13 cellular contexts compared by ENCODE assay signal in the genomic region with DNA sequence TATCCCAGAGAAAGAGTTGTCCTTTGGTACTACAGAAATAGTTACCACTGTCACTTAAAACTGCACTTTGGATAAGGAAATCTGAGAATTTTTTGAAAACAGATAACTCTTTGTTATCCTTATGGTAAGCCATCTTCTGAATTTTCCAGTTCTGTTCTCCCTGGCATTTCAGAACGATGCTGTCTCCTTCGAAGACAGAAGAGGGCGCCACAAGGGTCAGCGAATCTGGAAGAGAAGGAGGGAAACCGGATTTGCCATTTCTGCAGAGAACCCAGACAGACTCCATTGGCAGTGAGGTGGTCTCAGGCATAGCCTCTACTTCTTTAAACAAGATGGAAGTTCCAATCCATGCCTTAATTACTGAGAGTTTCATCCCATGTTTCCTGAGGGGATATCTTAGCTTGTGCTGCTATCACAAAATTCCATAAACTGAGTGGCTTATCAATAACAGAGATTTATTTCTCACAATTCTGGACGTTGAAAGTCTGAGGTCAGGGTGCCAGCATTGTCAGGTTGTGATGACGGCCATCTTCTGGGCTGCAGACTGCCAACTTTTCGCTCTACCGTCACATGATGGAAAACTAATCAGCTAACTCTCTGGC. TPM values are rescaled to one million over a fixed set of nuclear protein-coding genes. Genes with fewer than 3 reads are reported as not detected.
DNase-seq lines count a peak whose midpoint lies in the region; ATAC-seq and TF ChIP-seq lines count a peak whose summit lies in the region.
"Had no signal": no experiment of that assay in that cellular context is flagged by ENCODE, and none has a peak within 500 bp of the region (broad histone marks: within the 10 kb centered on the region; RNA-seq: fewer than 3 reads in every experiment).

No MANE protein-coding gene starts in this region.

- H3K27ac Mint-ChIP-seq in CD8-positive, alpha-beta memory T cell, result no peak overlapping the region

- peak overlapping the region in 1 of 7 donors; percentile 19 for H3K4me3 Mint-ChIP-seq in CD8-positive, alpha-beta memory T cell

- DNase-seq in BE2C, result no peak
- DNase-seq in GM20000 (ENCODE audit: low spot score), result no peak
- peak; percentile 41 for DNase-seq in iPS DF 4.7 (ENCODE audit: extremely low read depth, low spot score)
- DNase-seq in hepatic stellate cell (ENCODE audit: low spot score), result no peak
- no peak for DNase-seq in T1000 (lab: John Stamatoyannopoulos, UW)
- DNase-seq in medulla oblongata (ENCODE audit: extremely low spot score), result no peak
- no peak for DNase-seq in CD8-positive, alpha-beta memory T cell
- DNase-seq: COR-L47, left colon had no signal

- no peaks in the 10 kb centered on the region for H3K36me3 ChIP-seq in BE2C
- no peaks in the 10 kb centered on the region for H3K36me3 ChIP-seq in CD8-positive, alpha-beta memory T cell (ENCODE audit: insufficient read depth, low read length)
- H3K36me3 ChIP-seq: prostate gland, SJSA1 had no signal

- ATAC-seq in SK-N-SH treated with all-trans-retinoic acid at 6 μM for 48 hours, result peak; percentile 54; the same call in 1 of the 3 replicates
- ATAC-seq: esophagus mucosa, left colon had no signal

- H3K36me3 Mint-ChIP-seq in CD8-positive, alpha-beta memory T cell, result no peaks in the 10 kb centered on the region

- H3K9me3 ChIP-seq in BE2C, result no peaks in the 10 kb centered on the region
- no peaks in the 10 kb centered on the region for H3K9me3 ChIP-seq in CD8-positive, alpha-beta memory T cell (ENCODE audit: low read length)
- H3K9me3 ChIP-seq: prostate gland, SJSA1 had no signal

- peaks cover 0 to 2% (median 0%) of the 10 kb centered on the region in 5 donors for H3K9me3 Mint-ChIP-seq in CD8-positive, alpha-beta memory T cell

- H3K4me3 ChIP-seq in BE2C (ENCODE audit: low read depth, low read length), result no peak overlapping the region
- no peak overlapping the region for H3K4me3 ChIP-seq in CD8-positive, alpha-beta memory T cell (ENCODE audit: low read length)
- H3K4me3 ChIP-seq: prostate gland, SJSA1 had no signal

- CTCF ChIA-PET in CD8-positive, alpha-beta memory T cell (lab: Charles Lee), result interaction anchor here (1.0 kb wide), 1 partner anchor 190 kb away, joined by 6 read pairs; no protein-coding TSS in a partner anchor

- H3K27me3 Mint-ChIP-seq in CD8-positive, alpha-beta memory T cell, result peaks cover 0 to 2% of the 10 kb centered on the region in 2 donors

- TF ChIP-seq CTCF in BE2C (IDR thresholded peaks at IDR 0.05; ENCODE audit: low read depth, low read length), result peak; percentile 9; the same call in 1 of the 2 replicates
- peak; percentile 23 for TF ChIP-seq CTCF in GM20000 (IDR thresholded peaks at IDR 0.05; ENCODE audit: extremely low read depth, missing control alignments)

- H3K27ac ChIP-seq in CD8-positive, alpha-beta memory T cell (ENCODE audit: low read depth, low read length), result no peak overlapping the region
- H3K27ac ChIP-seq: prostate gland, SJSA1 had no signal

- no peaks in the 10 kb centered on the region for H3K4me1 ChIP-seq in BE2C
- H3K4me1 ChIP-seq in CD8-positive, alpha-beta memory T cell (ENCODE audit: insufficient read depth, low read length), result no peaks in the 10 kb centered on the region
- H3K4me1 ChIP-seq: prostate gland, SJSA1 had no signal

- POLR2A ChIA-PET in CD8-positive, alpha-beta memory T cell (lab: Charles Lee), result no interaction called here

- no peaks in the 10 kb centered on the region for H3K27me3 ChIP-seq in BE2C
- no peaks in the 10 kb centered on the region for H3K27me3 ChIP-seq in CD8-positive, alpha-beta memory T cell (ENCODE audit: insufficient read depth, low read length, poor library complexity, severe bottlenecking)

- H3K4me1 Mint-ChIP-seq in CD8-positive, alpha-beta memory T cell, result peaks cover 13 to 30% (median 27%) of the 10 kb centered on the region in 3 donors

TF ChIP-seq in SK-N-SH treated with all-trans-retinoic acid at 6 μM for 48 hours, 23 proteins besides CTCF, POLR2A, EP300 and RAD21:
- no peak for TF ChIP-seq ZFP3 (CRISPR knock-in tag; IDR thresholded peaks at IDR 0.05)
- TF ChIP-seq BACH2 (CRISPR knock-in tag; IDR thresholded peaks at IDR 0.05; ENCODE audit: borderline replicate concordance), result no peak
- TF ChIP-seq ZNF70 (CRISPR knock-in tag; IDR thresholded peaks at IDR 0.05), result no peak
- TF ChIP-seq ARNTL (CRISPR knock-in tag; IDR thresholded peaks at IDR 0.05; ENCODE audit: borderline replicate concordance, low read depth), result no peak
- no peak for TF ChIP-seq CSDC2 (CRISPR knock-in tag; IDR thresholded peaks at IDR 0.05)
- TF ChIP-seq TSHZ2 (CRISPR knock-in tag; IDR thresholded peaks at IDR 0.05), result no peak
- TF ChIP-seq CREB5 (CRISPR knock-in tag; IDR thresholded peaks at IDR 0.05; ENCODE audit: low read depth), result no peak
- no peak for TF ChIP-seq TCF4 (CRISPR knock-in tag; IDR thresholded peaks at IDR 0.05; ENCODE audit: borderline replicate concordance)
- no peak for TF ChIP-seq OSR1 (CRISPR knock-in tag; IDR thresholded peaks at IDR 0.05)
- TF ChIP-seq ZNF565 (CRISPR knock-in tag; conservative IDR thresholded peaks at IDR 0.05; ENCODE audit: low read depth), result no peak
- TF ChIP-seq, protein P1, sequence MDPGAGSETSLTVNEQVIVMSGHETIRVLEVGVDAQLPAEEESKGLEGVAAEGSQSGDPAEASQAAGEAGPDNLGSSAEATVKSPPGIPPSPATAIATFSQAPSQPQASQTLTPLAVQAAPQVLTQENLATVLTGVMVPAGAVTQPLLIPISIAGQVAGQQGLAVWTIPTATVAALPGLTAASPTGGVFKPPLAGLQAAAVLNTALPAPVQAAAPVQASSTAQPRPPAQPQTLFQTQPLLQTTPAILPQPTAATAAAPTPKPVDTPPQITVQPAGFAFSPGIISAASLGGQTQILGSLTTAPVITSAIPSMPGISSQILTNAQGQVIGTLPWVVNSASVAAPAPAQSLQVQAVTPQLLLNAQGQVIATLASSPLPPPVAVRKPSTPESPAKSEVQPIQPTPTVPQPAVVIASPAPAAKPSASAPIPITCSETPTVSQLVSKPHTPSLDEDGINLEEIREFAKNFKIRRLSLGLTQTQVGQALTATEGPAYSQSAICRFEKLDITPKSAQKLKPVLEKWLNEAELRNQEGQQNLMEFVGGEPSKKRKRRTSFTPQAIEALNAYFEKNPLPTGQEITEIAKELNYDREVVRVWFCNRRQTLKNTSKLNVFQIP (CRISPR knock-in tag; IDR thresholded peaks at IDR 0.05; ENCODE audit: borderline replicate concordance, low read depth), result no peak
- no peak for TF ChIP-seq PPARA (CRISPR knock-in tag; IDR thresholded peaks at IDR 0.05; ENCODE audit: borderline replicate concordance)
- TF ChIP-seq ISL1 (CRISPR knock-in tag; IDR thresholded peaks at IDR 0.05), result no peak
- TF ChIP-seq GLIS3 (CRISPR knock-in tag; IDR thresholded peaks at IDR 0.05), result no peak
- no peak for TF ChIP-seq ESRRG (CRISPR knock-in tag; IDR thresholded peaks at IDR 0.05)
- no peak for TF ChIP-seq ZNF8 (CRISPR knock-in tag; IDR thresholded peaks at IDR 0.05)
- TF ChIP-seq TOX (CRISPR knock-in tag; IDR thresholded peaks at IDR 0.05; ENCODE audit: borderline replicate concordance), result no peak

RNA-seq across cellular contexts. Expression of gene FCRL2, which starts 6.4 kb away (rescaled TPM):
- not detected for polyA plus RNA-seq in BE2C (2012; ENCODE audit: insufficient read depth, insufficient read length, low read depth)
- not detected for total RNA-seq in CD8-positive, alpha-beta memory T cell
- not detected for polyA plus RNA-seq in CD8-positive, alpha-beta memory T cell
- total RNA-seq: prostate gland, SJSA1 had no signal

RNA-seq across cellular contexts. Expression of gene FCRL1, which starts 49.4 kb away (rescaled TPM):
- polyA plus RNA-seq in BE2C (2012; ENCODE audit: insufficient read depth, insufficient read length, low read depth), result not detected
- not detected for total RNA-seq in CD8-positive, alpha-beta memory T cell
- 0.54 TPM for polyA plus RNA-seq in CD8-positive, alpha-beta memory T cell
- total RNA-seq: SJSA1 had no signal
